ENCODE assay signal across 1 cellular context in genomic region chr17:41519501-41520224, GRCh38.
TF ChIP-seq lines count a peak whose summit lies in the region.

No MANE protein-coding gene starts in this region.

TF ChIP-seq in HepG2, 621 proteins besides CTCF, POLR2A, EP300 and RAD21 (continues in another document):
- 0 out of 2 replicates have a peak, but pooled peaks have one; percentile 24 for TF ChIP-seq SAP130 (CRISPR knock-in tag; IDR thresholded peaks at IDR 0.05; ENCODE audit: low read depth)
- TF ChIP-seq TARDBP (CRISPR knock-in tag; IDR thresholded peaks at IDR 0.05), result no peak
- no peak for TF ChIP-seq CEBPZ (IDR thresholded peaks at IDR 0.05; ENCODE audit: low read length)
- no peak for TF ChIP-seq ZBTB2 (CRISPR knock-in tag; IDR thresholded peaks at IDR 0.05; ENCODE audit: low read depth)
- no peak for TF ChIP-seq ZNF589 (CRISPR knock-in tag; conservative IDR thresholded peaks at IDR 0.05)
- TF ChIP-seq GPN1 (CRISPR knock-in tag; IDR thresholded peaks at IDR 0.05; ENCODE audit: borderline replicate concordance), result no peak
- no peak for TF ChIP-seq ZBTB40 (IDR thresholded peaks at IDR 0.05)
- TF ChIP-seq ZBTB40 (CRISPR knock-in tag; IDR thresholded peaks at IDR 0.05), result no peak
- TF ChIP-seq KIAA2018 (CRISPR knock-in tag; IDR thresholded peaks at IDR 0.05; ENCODE audit: borderline replicate concordance), result no peak
- no peak for TF ChIP-seq ZNF431 (CRISPR knock-in tag; IDR thresholded peaks at IDR 0.05; ENCODE audit: borderline replicate concordance, low read depth)
- no peak for TF ChIP-seq SMAD9 (CRISPR knock-in tag; IDR thresholded peaks at IDR 0.05)
- TF ChIP-seq, protein P1, sequence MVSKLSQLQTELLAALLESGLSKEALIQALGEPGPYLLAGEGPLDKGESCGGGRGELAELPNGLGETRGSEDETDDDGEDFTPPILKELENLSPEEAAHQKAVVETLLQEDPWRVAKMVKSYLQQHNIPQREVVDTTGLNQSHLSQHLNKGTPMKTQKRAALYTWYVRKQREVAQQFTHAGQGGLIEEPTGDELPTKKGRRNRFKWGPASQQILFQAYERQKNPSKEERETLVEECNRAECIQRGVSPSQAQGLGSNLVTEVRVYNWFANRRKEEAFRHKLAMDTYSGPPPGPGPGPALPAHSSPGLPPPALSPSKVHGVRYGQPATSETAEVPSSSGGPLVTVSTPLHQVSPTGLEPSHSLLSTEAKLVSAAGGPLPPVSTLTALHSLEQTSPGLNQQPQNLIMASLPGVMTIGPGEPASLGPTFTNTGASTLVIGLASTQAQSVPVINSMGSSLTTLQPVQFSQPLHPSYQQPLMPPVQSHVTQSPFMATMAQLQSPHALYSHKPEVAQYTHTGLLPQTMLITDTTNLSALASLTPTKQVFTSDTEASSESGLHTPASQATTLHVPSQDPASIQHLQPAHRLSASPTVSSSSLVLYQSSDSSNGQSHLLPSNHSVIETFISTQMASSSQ (IDR thresholded peaks at IDR 0.05; ENCODE audit: low read depth), result no peak
- TF ChIP-seq, protein P1 (CRISPR knock-in tag; IDR thresholded peaks at IDR 0.05; ENCODE audit: borderline replicate concordance), result 0 out of 2 replicates have a peak, but pooled peaks have one; percentile 39
- no peak for TF ChIP-seq TRIM24 (CRISPR knock-in tag; IDR thresholded peaks at IDR 0.05)
- TF ChIP-seq ZNF296 (CRISPR knock-in tag; conservative IDR thresholded peaks at IDR 0.05), result 0 out of 2 replicates have a peak, but pooled peaks have one; percentile 24
- TF ChIP-seq, protein P2, sequence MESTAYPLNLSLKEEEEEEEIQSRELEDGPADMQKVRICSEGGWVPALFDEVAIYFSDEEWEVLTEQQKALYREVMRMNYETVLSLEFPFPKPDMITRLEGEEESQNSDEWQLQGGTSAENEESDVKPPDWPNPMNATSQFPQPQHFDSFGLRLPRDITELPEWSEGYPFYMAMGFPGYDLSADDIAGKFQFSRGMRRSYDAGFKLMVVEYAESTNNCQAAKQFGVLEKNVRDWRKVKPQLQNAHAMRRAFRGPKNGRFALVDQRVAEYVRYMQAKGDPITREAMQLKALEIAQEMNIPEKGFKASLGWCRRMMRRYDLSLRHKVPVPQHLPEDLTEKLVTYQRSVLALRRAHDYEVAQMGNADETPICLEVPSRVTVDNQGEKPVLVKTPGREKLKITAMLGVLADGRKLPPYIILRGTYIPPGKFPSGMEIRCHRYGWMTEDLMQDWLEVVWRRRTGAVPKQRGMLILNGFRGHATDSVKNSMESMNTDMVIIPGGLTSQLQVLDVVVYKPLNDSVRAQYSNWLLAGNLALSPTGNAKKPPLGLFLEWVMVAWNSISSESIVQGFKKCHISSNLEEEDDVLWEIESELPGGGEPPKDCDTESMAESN (CRISPR knock-in tag; conservative IDR thresholded peaks at IDR 0.05), result no peak
- TF ChIP-seq, protein P3, sequence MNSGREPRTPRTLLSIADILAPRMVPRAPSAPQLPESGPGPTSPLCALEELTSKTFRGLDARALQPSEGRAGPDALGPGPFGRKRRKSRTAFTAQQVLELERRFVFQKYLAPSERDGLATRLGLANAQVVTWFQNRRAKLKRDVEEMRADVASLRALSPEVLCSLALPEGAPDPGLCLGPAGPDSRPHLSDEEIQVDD (CRISPR knock-in tag; IDR thresholded peaks at IDR 0.05; ENCODE audit: borderline replicate concordance), result no peak
